In genomic region chr3:188339410-188340295, GRCh38 we compare ENCODE assay signal across 8 cellular contexts.
DNase-seq lines count a peak whose midpoint lies in the region; ATAC-seq, FAIRE-seq and TF ChIP-seq lines count a peak whose summit lies in the region.

No MANE protein-coding gene starts in this region.

- no peak for TF ChIP-seq POLR2A in H54 (IDR thresholded peaks at IDR 0.05; ENCODE audit: low read depth, low read length)

- ATAC-seq in GM18868 (IDR thresholded peaks at IDR 0.05; ENCODE audit: unreplicated experiment) (peak; percentile 84), HG02973 (IDR thresholded peaks at IDR 0.05; ENCODE audit: unreplicated experiment) (peak; percentile 91)

- DNase-seq in activated CD8-positive, alpha-beta memory T cell treated with anti-CD3 and anti-CD28 coated beads for 48 hours (ENCODE audit: low read depth in 2 of 3, low spot score in 2 of 3): peak in 2 of 3 experiments; percentile 26 to 36
- DNase-seq in stimulated activated CD4-positive, alpha-beta T cell treated with anti-CD3 and anti-CD28 coated beads, Interleukin-12 subunit alpha, Interleukin-12 subunit beta, amount 100 ng/mL, for 48 hours (ENCODE audit: low read depth in 2 of 3, low spot score in 1 of 3): peak; percentile 33 to 59 (median 42)
- DNase-seq in NCI-H2227 treated with DMSO at 0.1 percent for 48 hours (lab: John Stamatoyannopoulos, UW) (no peak), NOMO-1 treated with DMSO at 0.1 percent for 48 hours (lab: John Stamatoyannopoulos, UW; ENCODE audit: unreplicated experiment) (no peak), RPMI8226 (no peak), H54 (ENCODE audit: insufficient read length, low spot score) (no peak)

- FAIRE-seq in H54 (lab: Jason Lieb, UNC): no peak

Comparison
In these comparisons a context has a peak if more than half of its experiments do, and no peak if none do; other contexts are left out.
1. DNase-seq: peak in activated CD8-positive, alpha-beta memory T cell treated with anti-CD3 and anti-CD28 coated beads for 48 hours (2 of 3) and stimulated activated CD4-positive, alpha-beta T cell treated with anti-CD3 and anti-CD28 coated beads, Interleukin-12 subunit alpha, Interleukin-12 subunit beta, amount 100 ng/mL, for 48 hours (3 of 3); none in NCI-H2227 treated with DMSO at 0.1 percent for 48 hours (single experiment), NOMO-1 treated with DMSO at 0.1 percent for 48 hours (single experiment), RPMI8226 (single experiment) and H54 (single experiment).